1 cellular context compared by ENCODE assay signal in genomic region chr2:63064197-63064596, GRCh38.
TF ChIP-seq lines count a peak whose summit lies in the region.

No MANE protein-coding gene starts in this region.

TF ChIP-seq in HEK293, 187 proteins besides CTCF, POLR2A, EP300 and RAD21 (continued from another document):
- no peak for TF ChIP-seq ZNF704 (tag by site-specific recombination; IDR thresholded peaks at IDR 0.05)
- no peak for TF ChIP-seq REST (tag by site-specific recombination; IDR thresholded peaks at IDR 0.05)
- no peak for TF ChIP-seq ZNF558 (tag by site-specific recombination; IDR thresholded peaks at IDR 0.05)
- no peak for TF ChIP-seq ZNF280D (tag by site-specific recombination; IDR thresholded peaks at IDR 0.05)
- no peak for TF ChIP-seq ZNF274 (IDR thresholded peaks at IDR 0.05; ENCODE audit: low read length)
- no peak for TF ChIP-seq ZNF274 (tag by site-specific recombination; IDR thresholded peaks at IDR 0.05; ENCODE audit: borderline replicate concordance)
- peak; percentile 79 for TF ChIP-seq ZNF549 (tag by site-specific recombination; IDR thresholded peaks at IDR 0.05)
- no peak for TF ChIP-seq ZNF513 (tag by site-specific recombination; IDR thresholded peaks at IDR 0.05)
- TF ChIP-seq ZFP37 (tag by site-specific recombination; IDR thresholded peaks at IDR 0.05): no peak
- no peak for TF ChIP-seq ZNF2 (tag by site-specific recombination; IDR thresholded peaks at IDR 0.05)
- TF ChIP-seq ZFP3 (tag by site-specific recombination; IDR thresholded peaks at IDR 0.05; ENCODE audit: low read depth): no peak
- TF ChIP-seq PRDM4 (tag by site-specific recombination; IDR thresholded peaks at IDR 0.05): no peak
- no peak for TF ChIP-seq GFI1B (tag by site-specific recombination; IDR thresholded peaks at IDR 0.05)
- no peak for TF ChIP-seq FEZF1 (tag by site-specific recombination; IDR thresholded peaks at IDR 0.05)
- TF ChIP-seq SCRT2 (tag by site-specific recombination; IDR thresholded peaks at IDR 0.05): peak; percentile 46; the same call in 1 of the 2 replicates
- no peak for TF ChIP-seq ZNF174 (tag by site-specific recombination; IDR thresholded peaks at IDR 0.05)
- no peak for TF ChIP-seq ZSCAN4 (tag by site-specific recombination; IDR thresholded peaks at IDR 0.05)
- TF ChIP-seq KLF1 (tag by site-specific recombination; IDR thresholded peaks at IDR 0.05): no peak
- TF ChIP-seq ZBTB8A (tag by site-specific recombination; IDR thresholded peaks at IDR 0.05): no peak
- no peak for TF ChIP-seq ZBTB21 (tag by site-specific recombination; IDR thresholded peaks at IDR 0.05)
- TF ChIP-seq ZNF776 (tag by site-specific recombination; IDR thresholded peaks at IDR 0.05; ENCODE audit: borderline replicate concordance): 0 out of 2 replicates have a peak, but pooled peaks have one; percentile 83
- no peak for TF ChIP-seq ZNF791 (tag by site-specific recombination; IDR thresholded peaks at IDR 0.05)
- TF ChIP-seq ZNF324 (tag by site-specific recombination; IDR thresholded peaks at IDR 0.05): no peak
